In the genomic region with DNA sequence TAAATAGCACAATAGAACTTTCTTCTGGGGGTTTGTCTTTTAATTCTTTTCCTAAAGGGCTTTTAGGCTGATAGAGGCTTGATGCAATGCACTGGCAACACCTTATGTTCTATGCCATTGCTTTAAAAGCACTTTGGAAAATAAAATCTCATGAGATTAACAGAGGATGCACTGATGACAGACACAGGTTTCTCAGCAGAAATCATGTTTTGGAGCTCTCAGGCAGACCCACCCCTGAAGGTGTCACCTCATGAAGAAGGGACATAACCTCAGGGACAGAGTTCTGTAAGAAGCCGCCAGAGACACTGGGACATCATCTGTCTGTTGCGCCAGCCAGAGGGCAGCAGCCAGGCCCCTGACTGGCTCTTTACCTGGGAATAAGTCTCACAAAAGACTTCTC, we compare ENCODE assay signal across 17 cellular contexts. TPM values are rescaled to one million over a fixed set of nuclear protein-coding genes. Genes with fewer than 3 reads are reported as not detected.
A peak's percentile ranks its signal among the peaks of the same experiment; 100 is the strongest.
DNase-seq lines count a peak whose midpoint lies in the region; ATAC-seq and TF ChIP-seq lines count a peak whose summit lies in the region.
"Had no signal": no experiment of that assay in that cellular context is flagged by ENCODE, and none has a peak within 500 bp of the region (broad histone marks: within the 10 kb centered on the region; RNA-seq: fewer than 3 reads in every experiment).

No MANE protein-coding gene starts in this region.

- H3K36me3 Mint-ChIP-seq in CD4-positive, CD25-positive, alpha-beta regulatory T cell = peaks cover 16% of the 10 kb centered on the region
- peaks cover 36% of the 10 kb centered on the region for H3K36me3 Mint-ChIP-seq in activated CD8-positive, alpha-beta T cell treated with anti-CD3 and anti-CD28 coated beads, Interleukin-2, amount 10 ng/mL, durations not matched to agents 7 days and 5 days (ENCODE audit: low read depth)
- peaks cover 0 to 32% (median 5%) of the 10 kb centered on the region in 5 donors for H3K36me3 Mint-ChIP-seq in naive thymus-derived CD4-positive, alpha-beta T cell

- peaks cover 16% of the 10 kb centered on the region; the same call in 1 of the 2 replicates for H3K36me3 ChIP-seq in BLaER1
- H3K36me3 ChIP-seq in CD4-positive, CD25-positive, alpha-beta regulatory T cell (ENCODE audit: control insufficient read depth, insufficient read depth, low read length) = peaks cover 17% of the 10 kb centered on the region
- H3K36me3 ChIP-seq in naive thymus-derived CD4-positive, alpha-beta T cell (ENCODE audit: control insufficient read depth in 2 of 3, insufficient read depth in 3 of 3, low read length in 3 of 3) = no peaks in the 10 kb centered on the region
- H3K36me3 ChIP-seq in sigmoid colon = peaks cover 0 to 26% (median 4%) of the 10 kb centered on the region in 4 donors
- H3K36me3 ChIP-seq: BE2C, SJSA1 had no signal

- H3K4me1 ChIP-seq in BLaER1 = peaks cover 66% of the 10 kb centered on the region
- peaks cover 25% of the 10 kb centered on the region for H3K4me1 ChIP-seq in CD4-positive, CD25-positive, alpha-beta regulatory T cell (ENCODE audit: control insufficient read depth, insufficient read depth, low read length, poor library complexity, severe bottlenecking)
- peaks cover 19 to 64% of the 10 kb centered on the region in 2 donors for H3K4me1 ChIP-seq in naive thymus-derived CD4-positive, alpha-beta T cell (ENCODE audit: control insufficient read depth in 2 of 2, insufficient read depth in 2 of 2, low read length in 2 of 2)
- peaks cover 0 to 22% (median 6%) of the 10 kb centered on the region in 4 donors for H3K4me1 ChIP-seq in sigmoid colon
- H3K4me1 ChIP-seq: BE2C had no signal

- peak overlapping the region in 1 of 4 donors; percentile 61 for H3K4me3 Mint-ChIP-seq in CD4-positive, CD25-positive, alpha-beta regulatory T cell
- H3K4me3 Mint-ChIP-seq in activated CD8-positive, alpha-beta T cell treated with anti-CD3 and anti-CD28 coated beads, Interleukin-2, amount 10 ng/mL, durations not matched to agents 7 days and 5 days = peak overlapping the region; percentile 34
- H3K4me3 Mint-ChIP-seq in naive thymus-derived CD4-positive, alpha-beta T cell = peak overlapping the region; percentile 42 to 73 (median 62)

- ATAC-seq in CD4-positive, CD25-positive, alpha-beta regulatory T cell (ENCODE audit: low read depth in 2 of 2) = peak in 1 of 2 donors; percentile 34
- peak; percentile 60 for ATAC-seq in activated CD8-positive, alpha-beta T cell treated with anti-CD3 and anti-CD28 coated beads, Interleukin-2, amount 10 ng/mL, durations not matched to agents 7 days and 5 days
- ATAC-seq in naive thymus-derived CD4-positive, alpha-beta T cell = peak; percentile 38
- ATAC-seq in HG03442 (IDR thresholded peaks at IDR 0.05; ENCODE audit: unreplicated experiment) = no peak

- H3K27ac Mint-ChIP-seq in CD4-positive, CD25-positive, alpha-beta regulatory T cell = peak overlapping the region in 2 of 3 donors; percentile 74 to 93
- H3K27ac Mint-ChIP-seq in activated CD8-positive, alpha-beta T cell treated with anti-CD3 and anti-CD28 coated beads, Interleukin-2, amount 10 ng/mL, durations not matched to agents 7 days and 5 days = peak overlapping the region; percentile 84
- H3K27ac Mint-ChIP-seq in naive thymus-derived CD4-positive, alpha-beta T cell = peak overlapping the region; percentile 18 to 94 (median 86)

- peak overlapping the region; percentile 68 for H3K27ac ChIP-seq in BLaER1
- no peak overlapping the region for H3K27ac ChIP-seq in CD4-positive, CD25-positive, alpha-beta regulatory T cell (ENCODE audit: insufficient read depth, low read length, poor library complexity, severe bottlenecking)
- H3K27ac ChIP-seq in naive thymus-derived CD4-positive, alpha-beta T cell (ENCODE audit: low read depth, low read length) = peak overlapping the region; percentile 35
- no peak overlapping the region for H3K27ac ChIP-seq in sigmoid colon
- H3K27ac ChIP-seq: KMS-11, PC-9, SJSA1 had no signal

- H3K4me3 ChIP-seq in BLaER1 = no peak overlapping the region
- peak overlapping the region; percentile 13 for H3K4me3 ChIP-seq in CD4-positive, CD25-positive, alpha-beta regulatory T cell (ENCODE audit: low read depth, low read length)
- no peak overlapping the region for H3K4me3 ChIP-seq in naive thymus-derived CD4-positive, alpha-beta T cell (ENCODE audit: low read length)
- H3K4me3 ChIP-seq in sigmoid colon = no peak overlapping the region
- H3K4me3 ChIP-seq: PC-9, SJSA1 had no signal

- DNase-seq in CD4-positive, CD25-positive, alpha-beta regulatory T cell = peak in 1 of 3 donors; percentile 45
- DNase-seq in activated CD8-positive, alpha-beta T cell treated with anti-CD3 and anti-CD28 coated beads, Interleukin-2, amount 10 ng/mL, durations not matched to agents 7 days and 5 days = no peak
- DNase-seq in naive thymus-derived CD4-positive, alpha-beta T cell = no peak
- DNase-seq in GM13977 (ENCODE audit: low spot score) = no peak
- no peak for DNase-seq in sigmoid colon
- DNase-seq: BE2C, COR-L47, NCI-H1092, NCI-H146, NCI-H2081, NCI-H510A, NCI-H774, PC-9 had no signal

- WGBS in sigmoid colon, 2 donors = 94 to 98% methylated on average over 2 of the region's 2 CpGs

- peak overlapping the region; percentile 88 for H3K4me2 ChIP-seq in BLaER1
- H3K4me2 ChIP-seq: KMS-11, PC-9 had no signal

- H3K27me3 ChIP-seq in BLaER1 = no peaks in the 10 kb centered on the region
- H3K27me3 ChIP-seq in CD4-positive, CD25-positive, alpha-beta regulatory T cell (ENCODE audit: control insufficient read depth, insufficient read depth, low read length) = no peaks in the 10 kb centered on the region
- no peaks in the 10 kb centered on the region for H3K27me3 ChIP-seq in naive thymus-derived CD4-positive, alpha-beta T cell (ENCODE audit: control insufficient read depth in 2 of 2, insufficient read depth in 2 of 2, low read length in 2 of 2)
- no peaks in the 10 kb centered on the region for H3K27me3 ChIP-seq in sigmoid colon
- H3K27me3 ChIP-seq: BE2C had no signal

- no peak for TF ChIP-seq POLR2A in sigmoid colon (IDR thresholded peaks at IDR 0.05)

- CTCF ChIA-PET in activated CD8-positive, alpha-beta T cell treated with anti-CD3 and anti-CD28 coated beads, Interleukin-2, amount 10 ng/mL, durations not matched to agents 7 days and 5 days (lab: Charles Lee) = interaction anchor here (0.9 to 18.8 kb wide), 2 partner anchors 12 to 104 kb away, joined by 3 to 400 read pairs; no protein-coding TSS in a partner anchor
- CTCF ChIA-PET in naive thymus-derived CD4-positive, alpha-beta T cell (lab: Charles Lee) = no interaction called here

- intact Hi-C loops in naive thymus-derived CD4-positive, alpha-beta T cell (cut with micrococcal nuclease) = loop anchor here in 1 of 2 donors (1.0 kb wide), 2 partner anchors 9 to 14 kb away; no protein-coding TSS in a partner anchor
- intact Hi-C loops in sigmoid colon (cut with DNase I) = no loop called here

- in situ Hi-C loops in GM13977 (cut with MboI; ENCODE audit: low pct_unique_long_range_greater_than_20kb, low sequenced_read_pairs, unreplicated experiment) = no loop called here

- H3K4me1 Mint-ChIP-seq in CD4-positive, CD25-positive, alpha-beta regulatory T cell = peaks cover 31 to 85% (median 56%) of the 10 kb centered on the region in 4 donors
- H3K4me1 Mint-ChIP-seq in activated CD8-positive, alpha-beta T cell treated with anti-CD3 and anti-CD28 coated beads, Interleukin-2, amount 10 ng/mL, durations not matched to agents 7 days and 5 days (ENCODE audit: low read depth) = peaks cover 83% of the 10 kb centered on the region
- peaks cover 66 to 96% (median 93%) of the 10 kb centered on the region in 7 donors for H3K4me1 Mint-ChIP-seq in naive thymus-derived CD4-positive, alpha-beta T cell

- H3K9me3 ChIP-seq in BLaER1 (0 out of 2 replicates have a peak, but pooled peaks cover 6% of the 10 kb centered on the region), sigmoid colon (no peaks in the 10 kb centered on the region)
- no peaks in the 10 kb centered on the region for H3K9me3 ChIP-seq in CD4-positive, CD25-positive, alpha-beta regulatory T cell (ENCODE audit: control insufficient read depth in 2 of 2, low read length in 2 of 2)
- H3K9me3 ChIP-seq in naive thymus-derived CD4-positive, alpha-beta T cell (ENCODE audit: control insufficient read depth in 2 of 3, low read length in 3 of 3) = no peaks in the 10 kb centered on the region
- H3K9me3 ChIP-seq: BE2C, SJSA1 had no signal

- no peaks in the 10 kb centered on the region for H3K9me3 Mint-ChIP-seq in CD4-positive, CD25-positive, alpha-beta regulatory T cell
- H3K9me3 Mint-ChIP-seq in activated CD8-positive, alpha-beta T cell treated with anti-CD3 and anti-CD28 coated beads, Interleukin-2, amount 10 ng/mL, durations not matched to agents 7 days and 5 days (ENCODE audit: insufficient read depth) = no peaks in the 10 kb centered on the region
- H3K9me3 Mint-ChIP-seq in naive thymus-derived CD4-positive, alpha-beta T cell = peaks cover 0 to 5% (median 0%) of the 10 kb centered on the region in 11 donors

- TF ChIP-seq EP300 in sigmoid colon (IDR thresholded peaks at IDR 0.05) = no peak

- POLR2A ChIA-PET in activated CD8-positive, alpha-beta T cell treated with anti-CD3 and anti-CD28 coated beads, Interleukin-2, amount 10 ng/mL, durations not matched to agents 7 days and 5 days (lab: Charles Lee) = interaction anchor here (1.5 to 2.1 kb wide), 2 partner anchors 13 to 91 kb away, joined by 5 to 7 read pairs; no protein-coding TSS in a partner anchor
- POLR2A ChIA-PET in naive thymus-derived CD4-positive, alpha-beta T cell (lab: Charles Lee) = interaction anchor here (0.7 to 4.0 kb wide), 10 partner anchors 9 to 103 kb away, joined by 3 to 17 read pairs (median 3); partner anchors contain the start of gene IRF1

- H3K9ac ChIP-seq in BLaER1 = no peak overlapping the region; the same call in 1 of the 2 replicates
- H3K9ac ChIP-seq: KMS-11 had no signal

- no peaks in the 10 kb centered on the region for H4K20me1 ChIP-seq in BLaER1

- H3K27me3 Mint-ChIP-seq in CD4-positive, CD25-positive, alpha-beta regulatory T cell = no peaks in the 10 kb centered on the region
- peaks cover 16% of the 10 kb centered on the region for H3K27me3 Mint-ChIP-seq in activated CD8-positive, alpha-beta T cell treated with anti-CD3 and anti-CD28 coated beads, Interleukin-2, amount 10 ng/mL, durations not matched to agents 7 days and 5 days (ENCODE audit: low read depth)
- peaks cover 0 to 28% (median 0%) of the 10 kb centered on the region in 5 donors for H3K27me3 Mint-ChIP-seq in naive thymus-derived CD4-positive, alpha-beta T cell

- TF ChIP-seq CTCF in GM13977 (IDR thresholded peaks at IDR 0.05; ENCODE audit: extremely low read depth, insufficient read depth, missing control alignments) (no peak), sigmoid colon (IDR thresholded peaks at IDR 0.05) (no peak)

RNA-seq across cellular contexts. Expression of gene SLC22A5, which starts 27.7 kb away (rescaled TPM):
- total RNA-seq in CD4-positive, CD25-positive, alpha-beta regulatory T cell = 2.5 TPM
- polyA plus RNA-seq in CD4-positive, CD25-positive, alpha-beta regulatory T cell = 1 to 10 TPM in 3 of 4 donors, under 1 TPM in 1; 0.54 to 3.2 (median 1.7) TPM
- total RNA-seq in activated CD8-positive, alpha-beta T cell treated with anti-CD3 and anti-CD28 coated beads, Interleukin-2, amount 10 ng/mL, durations not matched to agents 7 days and 5 days = 1 to 10 TPM; 2.2 to 3.5 TPM
- total RNA-seq in naive thymus-derived CD4-positive, alpha-beta T cell = 10 to 100 TPM in 1 of 5 experiments, 1 to 10 TPM in 4; 6.8 to 10.8 (median 8.0) TPM
- 1 to 10 TPM; 1.8 to 3.6 TPM for polyA plus RNA-seq in naive thymus-derived CD4-positive, alpha-beta T cell
- 1 to 10 TPM; 3.6 to 9.9 (median 6.3) TPM for total RNA-seq in sigmoid colon
- polyA plus RNA-seq in sigmoid colon = 10 to 100 TPM in 1 of 3 donors, 1 to 10 TPM in 2; 6.0 to 11.9 (median 9.0) TPM

Comparison
In these comparisons a context has a peak if more than half of its experiments do, and no peak if none do; other contexts are left out.
1. H3K27ac ChIP-seq: peak in BLaER1 (single experiment) and naive thymus-derived CD4-positive, alpha-beta T cell (single experiment); none in CD4-positive, CD25-positive, alpha-beta regulatory T cell (single experiment) and sigmoid colon (0 of 4).
2. Peak in every context shown above with its lines, with median percentiles within 50 percentile points of each other: H3K27ac Mint-ChIP-seq.